Comparison of ENCODE assay signal across 1 cellular context in the genomic region with DNA sequence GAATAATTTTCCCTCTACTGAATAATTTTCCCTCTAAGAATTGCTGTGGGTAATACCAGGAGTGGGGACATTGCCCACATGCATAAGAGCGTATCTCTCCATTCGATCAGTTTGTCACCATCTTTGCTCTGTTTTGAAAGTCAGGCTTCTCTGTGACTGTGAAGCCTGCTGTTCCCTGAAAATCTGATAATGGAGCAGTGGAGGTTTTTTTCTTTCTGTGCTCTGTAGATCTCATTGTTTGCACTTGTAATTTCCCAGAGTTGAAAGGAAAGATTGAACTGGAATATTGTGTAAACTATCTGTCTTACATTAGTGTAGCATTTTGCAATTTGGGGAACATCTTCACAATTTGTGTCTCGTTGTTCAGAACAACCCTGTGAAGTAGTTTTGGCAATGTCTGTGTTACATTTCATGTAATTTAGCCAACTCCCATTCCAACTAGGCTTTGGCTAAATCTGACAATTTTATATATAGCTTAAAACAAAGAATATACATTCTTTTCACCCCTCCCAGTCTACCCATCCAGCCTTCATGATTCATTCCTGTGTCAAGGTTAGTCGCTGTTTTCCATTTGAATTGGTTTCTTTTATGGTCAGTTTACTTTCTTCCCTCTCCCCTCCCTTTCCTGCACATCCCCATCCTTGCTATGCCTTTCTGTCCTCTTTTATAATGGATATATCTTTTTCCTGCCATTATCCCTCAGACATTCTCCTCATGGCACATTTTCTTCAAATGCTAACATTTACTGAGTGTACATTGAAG.
TF ChIP-seq lines count a peak whose summit lies in the region.

No MANE protein-coding gene starts in this region.

TF ChIP-seq in endothelial cell of umbilical vein, 7 proteins besides CTCF, POLR2A, EP300 and RAD21 (continued from another document):
- TF ChIP-seq POLR2AphosphoS5 (IDR thresholded peaks at IDR 0.05; ENCODE audit: insufficient read depth, low read depth, low read length): no peak
- TF ChIP-seq, protein P1, sequence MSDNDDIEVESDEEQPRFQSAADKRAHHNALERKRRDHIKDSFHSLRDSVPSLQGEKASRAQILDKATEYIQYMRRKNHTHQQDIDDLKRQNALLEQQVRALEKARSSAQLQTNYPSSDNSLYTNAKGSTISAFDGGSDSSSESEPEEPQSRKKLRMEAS (IDR thresholded peaks at IDR 0.05; ENCODE audit: insufficient read depth, insufficient read length): no peak
- TF ChIP-seq EZH2 (IDR thresholded peaks at IDR 0.05; ENCODE audit: borderline replicate concordance, low read depth, low read length, severe bottlenecking): no peak
